In the genomic region with DNA sequence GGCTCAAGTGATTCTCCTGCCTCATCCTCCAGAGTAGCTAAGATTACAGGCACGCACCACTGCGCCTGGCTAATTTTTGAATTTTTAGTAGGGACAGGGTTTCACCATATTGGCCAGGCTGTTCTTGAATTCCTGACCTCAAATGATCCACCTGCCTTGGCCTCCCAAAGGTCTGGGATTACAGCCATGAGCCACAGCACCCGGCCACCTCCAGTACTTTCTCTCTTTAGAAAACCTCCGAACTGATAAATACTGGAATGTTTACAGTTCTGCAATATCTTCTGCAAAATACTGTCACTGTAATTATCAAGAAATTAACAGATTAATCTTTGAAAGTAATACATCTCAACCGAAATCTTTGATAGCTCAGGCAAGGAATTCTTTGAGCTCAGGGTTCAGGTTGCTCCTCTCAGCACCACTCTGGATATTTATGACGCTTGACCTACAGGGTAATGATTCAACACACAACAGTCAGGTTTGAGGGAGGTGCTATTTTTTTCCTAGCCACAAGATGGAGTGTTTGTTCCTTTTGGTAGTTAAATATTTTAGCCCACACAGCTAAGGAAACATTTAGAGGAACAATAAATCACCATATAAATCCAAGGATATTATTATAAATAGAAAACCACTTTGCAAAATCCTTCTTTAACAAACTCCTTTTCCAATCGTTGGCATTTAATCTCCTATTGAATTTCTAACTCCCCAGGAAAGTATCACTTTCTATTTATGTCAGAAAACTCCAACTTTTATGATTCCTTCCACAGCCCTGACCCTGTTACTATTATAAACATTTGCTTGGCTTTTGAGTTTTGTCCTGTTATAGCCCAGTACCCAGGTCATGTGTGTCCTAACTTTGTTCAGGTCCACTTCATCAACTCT, we compare ENCODE assay signal across 8 cellular contexts. TPM values are rescaled to one million over a fixed set of nuclear protein-coding genes. Genes with fewer than 3 reads are reported as not detected.
A peak's percentile ranks its signal among the peaks of the same experiment; 100 is the strongest.
DNase-seq lines count a peak whose midpoint lies in the region; ATAC-seq and TF ChIP-seq lines count a peak whose summit lies in the region.

No MANE protein-coding gene starts in this region.

- no peak overlapping the region for H3K4me3 ChIP-seq in HAP-1
- H3K4me3 ChIP-seq in lung: no peak overlapping the region
- H3K4me3 ChIP-seq in uterus: no peak overlapping the region

- H3K27ac ChIP-seq in 22Rv1 (no peak overlapping the region), lung (ENCODE audit: low read depth in 1 of 2, low read length in 1 of 2) (no peak overlapping the region), uterus (no peak overlapping the region)

- in situ Hi-C loops in HAP-1 (cut with MboI; ENCODE audit: low sequenced_read_pairs): no loop called here

- ATAC-seq in lung (ENCODE audit: insufficient read depth, low FRiP score): peak; percentile 86

- H3K4me1 ChIP-seq in HAP-1 (peaks cover 9% of the 10 kb centered on the region), lung (ENCODE audit: control insufficient read depth in 2 of 2, insufficient read depth in 2 of 2, low read length in 2 of 2) (no peaks in the 10 kb centered on the region), uterus (no peaks in the 10 kb centered on the region)

- H3K36me3 ChIP-seq in HAP-1 (replicated peaks): no peaks in the 10 kb centered on the region
- H3K36me3 ChIP-seq in lung (ENCODE audit: control insufficient read depth in 2 of 2, insufficient read depth in 2 of 2, low read length in 2 of 2): peaks cover 0 to 1% of the 10 kb centered on the region in 2 donors
- H3K36me3 ChIP-seq in uterus: no peaks in the 10 kb centered on the region

- H3K27me3 ChIP-seq in HAP-1 (ENCODE audit: low read depth): no peaks in the 10 kb centered on the region
- no peaks in the 10 kb centered on the region for H3K27me3 ChIP-seq in lung (ENCODE audit: control insufficient read depth, insufficient read depth)
- no peaks in the 10 kb centered on the region for H3K27me3 ChIP-seq in uterus

- intact Hi-C loops in uterus (cut with DNase I; ENCODE audit: low total_unique reads): no loop called here

- TF ChIP-seq CTCF in 22Rv1 (IDR thresholded peaks at IDR 0.05): peak; percentile 79
- TF ChIP-seq CTCF in lung (IDR thresholded peaks at IDR 0.05; ENCODE audit: control extremely low read depth, extremely low read depth): peak; percentile 74
- TF ChIP-seq CTCF in uterus (IDR thresholded peaks at IDR 0.05): peak; percentile 56 to 79 (median 74)

- 45 to 46% methylated on average over 7 of the region's 7 CpGs for WGBS in lung, 2 donors

- DNase-seq in GF-D8 (lab: John Stamatoyannopoulos, UW): peak; percentile 13
- DNase-seq in HAP-1 (ENCODE audit: low spot score in 2 of 2): peak; percentile 52 to 66
- DNase-seq in LoVo (ENCODE audit: low spot score): peak; percentile 74
- peak; percentile 56 for DNase-seq in OCI-M2 (lab: John Stamatoyannopoulos, UW; ENCODE audit: unreplicated experiment)
- peak; percentile 76 for DNase-seq in dermis blood vessel endothelial cell
- DNase-seq in lung (ENCODE audit: low spot score): no peak
- peak in 1 of 2 donors; percentile 25 for DNase-seq in uterus

- TF ChIP-seq POLR2A in uterus (IDR thresholded peaks at IDR 0.05): no peak

- H3K9me3 ChIP-seq in HAP-1 (no peaks in the 10 kb centered on the region), lung (ENCODE audit: control insufficient read depth in 2 of 2, insufficient read depth in 1 of 2, low read length in 1 of 2) (no peaks in the 10 kb centered on the region), uterus (no peaks in the 10 kb centered on the region)

RNA-seq across cellular contexts. Expression of a gene that starts 48.6 kb away (rescaled TPM):
- total RNA-seq in dermis blood vessel endothelial cell: 31.7 and 58.1 TPM in 2 replicates
- 10 to 100 TPM; 23.3 to 40.8 TPM for total RNA-seq in lung
- polyA plus RNA-seq in lung: 10 to 100 TPM in 1 of 2 donors, 1 to 10 TPM in 1; 4.5 to 10.1 TPM
- total RNA-seq in uterus: 10 to 100 TPM; 28.2 to 52.4 (median 35.9) TPM
